8 cellular contexts compared by ENCODE assay signal in genomic region chr16:24730914-24731313, GRCh38. TPM values are rescaled to one million over a fixed set of nuclear protein-coding genes. Genes with fewer than 3 reads are reported as not detected.
DNase-seq lines count a peak whose midpoint lies in the region; ATAC-seq, FAIRE-seq and TF ChIP-seq lines count a peak whose summit lies in the region.

No MANE protein-coding gene starts in this region.

- H3K4me1 Mint-ChIP-seq in memory B cell: peaks cover 25% of the 10 kb centered on the region

- H3K9me3 ChIP-seq in cardiac muscle cell (ENCODE audit: low read depth): no peaks in the 10 kb centered on the region
- no peaks in the 10 kb centered on the region for H3K9me3 ChIP-seq in K562 (replicated peaks; ENCODE audit: control insufficient read depth, insufficient read depth, low read depth, low read length)
- no peaks in the 10 kb centered on the region for H3K9me3 ChIP-seq in upper lobe of right lung

- peak overlapping the region; percentile 85 for H3K4me2 ChIP-seq in K562 (ENCODE audit: insufficient read depth, low read length)

- intact Hi-C loops in cardiac septum (cut with DNase I) (loop anchor here (2.0 to 5.0 kb wide), 2 partner anchors 46 to 190 kb away; no protein-coding TSS in a partner anchor), K562 (cut with micrococcal nuclease) (no loop called here), upper lobe of right lung (cut with DNase I) (no loop called here)

- WGBS in K562 (ENCODE audit: insufficient coverage, low coverage, missing lambda C conversion rate): 14% methylated on average over 6 of the region's 6 CpGs

- H3K4me3 ChIP-seq in cardiac muscle cell (peak overlapping the region; percentile 100), K562 (peak overlapping the region; percentile 92), upper lobe of right lung (peak overlapping the region; percentile 87)

- peak overlapping the region in 1 of 2 experiments; percentile 57; a peak in 2 of 4 replicates for H3K9ac ChIP-seq in K562 (ENCODE audit: insufficient read depth in 1 of 2, low read depth in 2 of 2, low read length in 2 of 2)

- H2AFZ ChIP-seq in K562 (ENCODE audit: low read depth, low read length): no peak overlapping the region

- no peak for TF ChIP-seq POLR2A in K562 (conservative IDR thresholded peaks at IDR 0.05)
- TF ChIP-seq POLR2A in GM12891 (IDR thresholded peaks at IDR 0.05; ENCODE audit: low read depth, low read length): no peak

- no peak for FAIRE-seq in K562 (lab: Jason Lieb, UNC)
- FAIRE-seq in GM12891 (lab: Jason Lieb, UNC): no peak

- no peak for TF ChIP-seq EP300 in K562 (IDR thresholded peaks at IDR 0.05; ENCODE audit: low read length)

- H3K9me3 Mint-ChIP-seq in memory B cell: no peaks in the 10 kb centered on the region

- H3K27me3 Mint-ChIP-seq in memory B cell: no peaks in the 10 kb centered on the region

- POLR2A ChIA-PET in K562 (lab: Yijun Ruan, JAX): interaction anchor here (0.6 to 1.7 kb wide), 7 partner anchors 8 to 27 kb away, joined by 3 to 5 read pairs (median 3); no protein-coding TSS in a partner anchor

- peak overlapping the region; percentile 96 for H3K27ac Mint-ChIP-seq in memory B cell

- H3K27ac ChIP-seq in cardiac muscle cell (peak overlapping the region; percentile 65), K562 (ENCODE audit: extremely low read depth, low read depth, low read length) (no peak overlapping the region), upper lobe of right lung (peak overlapping the region; percentile 97)

- no peaks in the 10 kb centered on the region for H4K20me1 ChIP-seq in K562 (replicated peaks; ENCODE audit: control insufficient read depth, insufficient read depth, low read length)

- TSS peak; percentile 50 for BruUV-seq in K562 (replicated peaks; lab: Mats Ljungman, UMichigan)

- H3K4me1 ChIP-seq in cardiac muscle cell (ENCODE audit: low read depth) (peaks cover 26% of the 10 kb centered on the region), K562 (replicated peaks in 1 of 2; ENCODE audit: control insufficient read depth in 2 of 2, insufficient read depth in 2 of 2, low read length in 2 of 2) (peaks cover 0 to 12% of the 10 kb centered on the region in 2 experiments; a peak in 3 of 5 replicates), upper lobe of right lung (peaks cover 49% of the 10 kb centered on the region)

- H3K36me3 ChIP-seq in cardiac muscle cell (no peaks in the 10 kb centered on the region), K562 (ENCODE audit: control insufficient read depth, insufficient read depth, low read length) (peaks cover 36% of the 10 kb centered on the region), upper lobe of right lung (peaks cover 7% of the 10 kb centered on the region)

- H3K9me1 ChIP-seq in K562 (ENCODE audit: control insufficient read depth, insufficient read depth, low read length): no peaks in the 10 kb centered on the region

- peaks cover 65% of the 10 kb centered on the region for H3K79me2 ChIP-seq in K562 (ENCODE audit: control insufficient read depth, insufficient read depth, low read length)

- peaks cover 15% of the 10 kb centered on the region for H3K36me3 Mint-ChIP-seq in memory B cell

- DNase-seq in cardiac muscle cell (ENCODE audit: low read depth in 1 of 2, low spot score in 1 of 2): no peak
- DNase-seq in cardiac septum (ENCODE audit: low spot score): no peak
- no peak for DNase-seq in K562 (ENCODE audit: extremely low read depth in 1 of 4, low spot score in 3 of 4)
- DNase-seq in memory B cell (ENCODE audit: low spot score in 2 of 2): no peak
- no peak for DNase-seq in upper lobe of right lung
- no peak for DNase-seq in NCI-H1048 (lab: John Stamatoyannopoulos, UW)
- DNase-seq in GM12891 (ENCODE audit: insufficient read length, low spot score): no peak

- TF ChIP-seq CTCF in cardiac muscle cell (IDR thresholded peaks at IDR 0.05; ENCODE audit: low read depth, low read length): no peak
- no peak for TF ChIP-seq CTCF in K562 (IDR thresholded peaks at IDR 0.05 in 2 of 3, conservative IDR thresholded peaks at IDR 0.05 in 1 of 3; ENCODE audit: insufficient read depth in 2 of 3, low read depth in 1 of 3, low read length in 3 of 3)
- TF ChIP-seq CTCF in upper lobe of right lung (IDR thresholded peaks at IDR 0.05): no peak

- no peak for TF ChIP-seq RAD21 in K562 (CRISPR knock-in tag; conservative IDR thresholded peaks at IDR 0.05 in 1 of 2, IDR thresholded peaks at IDR 0.05 in 1 of 2)

- in situ Hi-C loops in K562 (cut with MboI): no loop called here

- no peak for ATAC-seq in K562
- ATAC-seq in memory B cell (ENCODE audit: low read depth): no peak
- no peak for ATAC-seq in upper lobe of right lung
- no peak for ATAC-seq in HG03175 (IDR thresholded peaks at IDR 0.05; ENCODE audit: unreplicated experiment)

- CTCF ChIA-PET in K562 (lab: Yijun Ruan, JAX; ENCODE audit: low intra/inter-chr PET ratio): no interaction called here

- peak overlapping the region; percentile 43 for H3K4me3 Mint-ChIP-seq in memory B cell

- H3K27me3 ChIP-seq in cardiac muscle cell (no peaks in the 10 kb centered on the region), K562 (ENCODE audit: control insufficient read depth in 2 of 2, insufficient read depth in 2 of 2, low read length in 2 of 2) (no peaks in the 10 kb centered on the region), upper lobe of right lung (no peaks in the 10 kb centered on the region)

TF ChIP-seq in K562, 482 proteins besides CTCF, POLR2A, EP300 and RAD21 (continues in another document):
- TF ChIP-seq NFATC3 (IDR thresholded peaks at IDR 0.05): 0 out of 2 replicates have a peak, but pooled peaks have one; percentile 48
- no peak for TF ChIP-seq LCOR (CRISPR knock-in tag; IDR thresholded peaks at IDR 0.05)
- TF ChIP-seq SMAD2 (IDR thresholded peaks at IDR 0.05; ENCODE audit: low read depth, low read length): no peak
- no peak for TF ChIP-seq CBFB (CRISPR knock-in tag; IDR thresholded peaks at IDR 0.05)
- no peak for TF ChIP-seq MTF1 (CRISPR knock-in tag; IDR thresholded peaks at IDR 0.05; ENCODE audit: borderline replicate concordance)
- TF ChIP-seq, protein P1, sequence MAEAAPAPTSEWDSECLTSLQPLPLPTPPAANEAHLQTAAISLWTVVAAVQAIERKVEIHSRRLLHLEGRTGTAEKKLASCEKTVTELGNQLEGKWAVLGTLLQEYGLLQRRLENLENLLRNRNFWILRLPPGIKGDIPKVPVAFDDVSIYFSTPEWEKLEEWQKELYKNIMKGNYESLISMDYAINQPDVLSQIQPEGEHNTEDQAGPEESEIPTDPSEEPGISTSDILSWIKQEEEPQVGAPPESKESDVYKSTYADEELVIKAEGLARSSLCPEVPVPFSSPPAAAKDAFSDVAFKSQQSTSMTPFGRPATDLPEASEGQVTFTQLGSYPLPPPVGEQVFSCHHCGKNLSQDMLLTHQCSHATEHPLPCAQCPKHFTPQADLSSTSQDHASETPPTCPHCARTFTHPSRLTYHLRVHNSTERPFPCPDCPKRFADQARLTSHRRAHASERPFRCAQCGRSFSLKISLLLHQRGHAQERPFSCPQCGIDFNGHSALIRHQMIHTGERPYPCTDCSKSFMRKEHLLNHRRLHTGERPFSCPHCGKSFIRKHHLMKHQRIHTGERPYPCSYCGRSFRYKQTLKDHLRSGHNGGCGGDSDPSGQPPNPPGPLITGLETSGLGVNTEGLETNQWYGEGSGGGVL (CRISPR knock-in tag; IDR thresholded peaks at IDR 0.05): no peak
- TF ChIP-seq PHB (CRISPR knock-in tag; IDR thresholded peaks at IDR 0.05): no peak

TF ChIP-seq in GM12891, 5 proteins besides CTCF, POLR2A, EP300 and RAD21:
- no peak for TF ChIP-seq POLR2AphosphoS5 (IDR thresholded peaks at IDR 0.05; ENCODE audit: low read depth, low read length)
- TF ChIP-seq SPI1 (IDR thresholded peaks at IDR 0.05; ENCODE audit: low read depth, low read length): no peak
- no peak for TF ChIP-seq TAF1 (IDR thresholded peaks at IDR 0.05; ENCODE audit: low read depth, low read length)
- no peak for TF ChIP-seq PAX5 (IDR thresholded peaks at IDR 0.05; ENCODE audit: insufficient read depth, low read length, severe bottlenecking)
- no peak for TF ChIP-seq POU2F2 (IDR thresholded peaks at IDR 0.05; ENCODE audit: low read depth, low read length)

RNA-seq across cellular contexts. Expression of gene TNRC6A, which starts 1.5 kb away (rescaled TPM):
- total RNA-seq in cardiac muscle cell (20.2 and 33.1 TPM in 2 replicates), cardiac septum (35.6 TPM), K562 (2014; rRNA removed) (14.1 and 22.3 TPM in 2 replicates), K562 (2014; rRNA removed; fragmentation: Illumina TruSeq; extraction: Trizol) (23.8 and 24.5 TPM in 2 replicates), K562 (2015; rRNA removed; fragmentation: Illumina TruSeq; extraction: Trizol) (27.0 and 32.1 TPM in 2 replicates), K562 (2021) (27.2 and 28.8 TPM in 2 replicates), upper lobe of right lung (46.5 TPM)
- polyA plus RNA-seq in cardiac muscle cell (24.5 and 33.7 TPM in 2 replicates), K562 (2011; rRNA removed) (30.0 and 35.1 TPM in 2 replicates), K562 (2014; fragmentation: Illumina TruSeq; extraction: Trizol) (23.5 and 31.0 TPM in 2 replicates), K562 (2014; fragmentation: Nextera tagmentation; extraction: Ambion mirVana) (1 to 10 TPM; 3.4 to 4.6 TPM), K562 (2014; rRNA removed) (23.3 and 26.6 TPM in 2 replicates)
- total RNA-seq in K562 (2011; cell fraction: chromatin; rRNA removed; ENCODE audit: low replicate concordance): 77.7 and 239 TPM in 2 replicates
- 50.4 and 82.1 TPM in 2 replicates for total RNA-seq in K562 (2011; cell fraction: nucleolus; rRNA removed)
- 101 and 163 TPM in 2 replicates for total RNA-seq in K562 (2011; cell fraction: nucleoplasm; rRNA removed)
- 23.6 and 25.6 TPM in 2 replicates for polyA plus RNA-seq in K562 (2011; cell fraction: cytosol; rRNA removed)
- polyA plus RNA-seq in K562 (2011; cell fraction: nucleus; rRNA removed): 91.0 and 105 TPM in 2 replicates
- polyA plus RNA-seq in K562 (2012): 16.5 and 19.6 TPM in 2 replicates
- 58.6 and 67.8 TPM in 2 replicates for polyA minus RNA-seq in K562 (2011; rRNA and poly(A)+ RNA removed)
- 15.6 and 17.5 TPM in 2 replicates for polyA minus RNA-seq in K562 (2011; cell fraction: cytosol; rRNA and poly(A)+ RNA removed)
- polyA minus RNA-seq in K562 (2011; cell fraction: nucleus; rRNA and poly(A)+ RNA removed): 51.7 and 77.9 TPM in 2 replicates
- polyA plus RNA-seq in GM12891 (2012; ENCODE audit: low read depth, missing spikeins): 9.6 TPM
